ENCODE assay signal across 6 cellular contexts in genomic region chr1:7190261-7190660, GRCh38.
"Had no signal": no experiment of that assay in that cellular context is flagged by ENCODE, and none has a peak within 500 bp of the region (broad histone marks: within the 10 kb centered on the region; RNA-seq: fewer than 3 reads in every experiment).

No MANE protein-coding gene starts in this region.

- H3K9ac ChIP-seq: KMS-11 had no signal

- ATAC-seq: K562 had no signal

- DNase-seq: KBM-7, KG1 had no signal

- H3K4me2 ChIP-seq: KMS-11 had no signal

- FAIRE-seq: HTR-8/SVneo, K562 had no signal

- H3K27ac ChIP-seq: HL-60, KMS-11 had no signal

- H3K4me3 ChIP-seq: K562 had no signal
